Comparison of ENCODE assay signal across 18 cellular contexts in genomic region chr4:123166023-123166422, GRCh38.
"Had no signal": no experiment of that assay in that cellular context is flagged by ENCODE, and none has a peak within 500 bp of the region (broad histone marks: within the 10 kb centered on the region; RNA-seq: fewer than 3 reads in every experiment).

No MANE protein-coding gene starts in this region.

- H3K4me3 Mint-ChIP-seq: natural killer cell, neural crest cell had no signal

- ATAC-seq: esophagus mucosa, heart left ventricle, left colon, left ventricle myocardium superior, natural killer cell had no signal

- H3K4me1 Mint-ChIP-seq: natural killer cell, neural crest cell had no signal

- DNase-seq: effector CD4-positive, alpha-beta T cell; heart left ventricle; hippocampal formation; left colon; left ventricle myocardium superior; natural killer cell; ovary; small intestine; stimulated activated CD4-positive, alpha-beta T cell treated with anti-CD3 and anti-CD28 coated beads, Interleukin-12 subunit alpha, Interleukin-12 subunit beta, amount 100 ng/mL, for 4 hours; stimulated activated naive CD4-positive, alpha-beta T cell; stomach; substantia nigra; transverse colon had no signal

- H3K9me3 ChIP-seq: heart left ventricle, ovary, right atrium auricular region, stomach, thoracic aorta, transverse colon had no signal

- H3K4me1 ChIP-seq: right atrium auricular region, transverse colon had no signal

- H3K36me3 Mint-ChIP-seq: natural killer cell had no signal

- H3K27ac ChIP-seq: coronary artery, heart left ventricle, ovary, right atrium auricular region, stomach, thoracic aorta, transverse colon had no signal

- H3K9me3 Mint-ChIP-seq: natural killer cell had no signal

- H3K27me3 ChIP-seq: heart left ventricle, ovary, right atrium auricular region, stomach, transverse colon had no signal

- H3K4me3 ChIP-seq: coronary artery, heart left ventricle, ovary, right atrium auricular region, stomach, thoracic aorta, transverse colon had no signal

- H3K36me3 ChIP-seq: heart left ventricle, ovary, right atrium auricular region, stomach, thoracic aorta, transverse colon had no signal

- H3K27ac Mint-ChIP-seq: natural killer cell had no signal
